Comparison of ENCODE assay signal across 9 cellular contexts in genomic region chr5:71601222-71602026, GRCh38.
A peak's percentile ranks its signal among the peaks of the same experiment; 100 is the strongest.
DNase-seq lines count a peak whose midpoint lies in the region; ATAC-seq and TF ChIP-seq lines count a peak whose summit lies in the region.
"Had no signal": no experiment of that assay in that cellular context is flagged by ENCODE, and none has a peak within 500 bp of the region (broad histone marks: within the 10 kb centered on the region; RNA-seq: fewer than 3 reads in every experiment).

No MANE protein-coding gene starts in this region.

- peaks cover 33% of the 10 kb centered on the region for H3K36me3 Mint-ChIP-seq in memory B cell

- H3K4me3 ChIP-seq in MM.1S (ENCODE audit: low read length) (no peak overlapping the region), choroid plexus epithelial cell (ENCODE audit: low read depth, low read length) (no peak overlapping the region)
- H3K4me3 ChIP-seq: BLaER1 treated with 17β-estradiol and CSF1 and Interleukin-3, amounts not matched to agents 10 nM and 100 nM had no signal

- no peaks in the 10 kb centered on the region for H3K9me3 ChIP-seq in MM.1S (replicated peaks; ENCODE audit: insufficient read depth, low read length)

- H3K36me3 ChIP-seq in MM.1S (replicated peaks; ENCODE audit: insufficient read depth, low read length) = peaks cover 16% of the 10 kb centered on the region; the same call in 1 of the 2 replicates

- H3K27me3 Mint-ChIP-seq in memory B cell = no peaks in the 10 kb centered on the region

- H3K27ac Mint-ChIP-seq in memory B cell = peak overlapping the region; percentile 28

- H3K79me2 ChIP-seq in MM.1S (ENCODE audit: low read length) = no peaks in the 10 kb centered on the region

- CTCF ChIA-PET in HEK293T (lab: Yijun Ruan, JAX) = interaction anchor here (0.5 to 1.7 kb wide), 7 partner anchors 9 to 157 kb away, joined by 3 to 7 read pairs (median 4); no protein-coding TSS in a partner anchor

- peak; percentile 95 for ATAC-seq in memory B cell (ENCODE audit: low read depth)

- H3K27ac ChIP-seq in MM.1S (ENCODE audit: low read length) = no peak overlapping the region

- no peak overlapping the region for H2AFZ ChIP-seq in MM.1S (ENCODE audit: low read length)

- H3K27me3 ChIP-seq in MM.1S (replicated peaks; ENCODE audit: insufficient read depth, low read length) = no peaks in the 10 kb centered on the region
- H3K27me3 ChIP-seq: BLaER1 treated with 17β-estradiol and CSF1 and Interleukin-3, amounts not matched to agents 10 nM and 100 nM had no signal

- no peaks in the 10 kb centered on the region for H4K20me1 ChIP-seq in MM.1S (ENCODE audit: insufficient read depth, low read length)
- H4K20me1 ChIP-seq: BLaER1 treated with 17β-estradiol and CSF1 and Interleukin-3, amounts not matched to agents 10 nM and 100 nM had no signal

- POLR2A ChIA-PET in HEK293T (lab: Yijun Ruan, JAX) = interaction anchor here (1.3 kb wide), 1 partner anchor 14 kb away, joined by 5 read pairs; the partner anchor contains the start of gene MCCC2

- H3K4me1 Mint-ChIP-seq in memory B cell = no peaks in the 10 kb centered on the region

- TF ChIP-seq CTCF in MM.1S (IDR thresholded peaks at IDR 0.05; ENCODE audit: low read length) = peak; percentile 65
- peak; percentile 77 for TF ChIP-seq CTCF in choroid plexus epithelial cell (conservative IDR thresholded peaks at IDR 0.05; ENCODE audit: low read depth, low read length)

- no peak overlapping the region for H3K4me2 ChIP-seq in MM.1S (ENCODE audit: low read depth, low read length)
- H3K4me2 ChIP-seq: BLaER1 treated with 17β-estradiol and CSF1 and Interleukin-3, amounts not matched to agents 10 nM and 100 nM had no signal

- no peaks in the 10 kb centered on the region for H3K4me1 ChIP-seq in MM.1S (ENCODE audit: low read length)

- no peak overlapping the region for H3K9ac ChIP-seq in MM.1S (ENCODE audit: low read length)
- H3K9ac ChIP-seq: BLaER1 treated with 17β-estradiol and CSF1 and Interleukin-3, amounts not matched to agents 10 nM and 100 nM had no signal

- 0 out of 2 replicates have a peak, but pooled peaks cover 4% of the 10 kb centered on the region for H3F3A ChIP-seq in MM.1S (ENCODE audit: insufficient read depth, low read length)

- H3K9me3 Mint-ChIP-seq in memory B cell = no peaks in the 10 kb centered on the region

- DNase-seq in NCI-H146 (lab: John Stamatoyannopoulos, UW) (peak; percentile 47), NCI-H146 treated with DMSO at 0.1 percent for 48 hours (lab: John Stamatoyannopoulos, UW; ENCODE audit: unreplicated experiment) (no peak), HEK293T (ENCODE audit: extremely low spot score) (peak; percentile 69), MM.1S (peak; percentile 55), choroid plexus epithelial cell (ENCODE audit: low read depth) (peak; percentile 98), memory B cell (ENCODE audit: low spot score in 2 of 2) (peak in 1 of 2 donors; percentile 4)
- peak; percentile 31 to 48 for DNase-seq in activated CD4-positive, alpha-beta T cell treated with anti-CD3 and anti-CD28 coated beads for 24 hours (ENCODE audit: low read depth in 2 of 2)
- DNase-seq in stimulated activated CD8-positive, alpha-beta memory T cell treated with anti-CD3 and anti-CD28 coated beads, Interleukin-4, amount 100 ng/mL, for 4 hours (ENCODE audit: low read depth in 2 of 2, low spot score in 1 of 2) = peak; percentile 32 to 66

- no peak overlapping the region for H3K4me3 Mint-ChIP-seq in memory B cell

- no peaks in the 10 kb centered on the region for H3K9me2 ChIP-seq in MM.1S (replicated peaks; ENCODE audit: insufficient read depth, low read length)

TF ChIP-seq in HEK293T, 16 proteins besides CTCF, POLR2A, EP300 and RAD21:
- TF ChIP-seq TARDBP (IDR thresholded peaks at IDR 0.05) (no peak), SUZ12 (IDR thresholded peaks at IDR 0.05) (no peak), PKNOX1 (IDR thresholded peaks at IDR 0.05) (no peak), HDGF (IDR thresholded peaks at IDR 0.05; ENCODE audit: borderline replicate concordance) (no peak), L3MBTL2 (conservative IDR thresholded peaks at IDR 0.05) (no peak), ZNF384 (IDR thresholded peaks at IDR 0.05) (no peak), CTBP1 (IDR thresholded peaks at IDR 0.05; ENCODE audit: borderline replicate concordance) (no peak)
